Comparison of ENCODE assay signal across 8 cellular contexts in genomic region chr15:84598250-84598649, GRCh38. TPM values are rescaled to one million over a fixed set of nuclear protein-coding genes. Genes with fewer than 3 reads are reported as not detected.
DNase-seq lines count a peak whose midpoint lies in the region; ATAC-seq, FAIRE-seq and TF ChIP-seq lines count a peak whose summit lies in the region.

No MANE protein-coding gene starts in this region.

- H3K4me1 ChIP-seq in DOHH2 (ENCODE audit: control insufficient read depth, low read length) (peaks cover 40% of the 10 kb centered on the region), small intestine (ENCODE audit: control insufficient read depth in 2 of 2, insufficient read depth in 1 of 2, low read depth in 1 of 2, low read length in 1 of 2) (no peaks in the 10 kb centered on the region), hepatocyte (ENCODE audit: insufficient read depth) (peaks cover 10% of the 10 kb centered on the region)

- peak; percentile 41 for ATAC-seq in GM21367 (IDR thresholded peaks at IDR 0.05; ENCODE audit: unreplicated experiment)

- H3K9me2 ChIP-seq in DOHH2 (replicated peaks; ENCODE audit: control insufficient read depth, low read length) (no peaks in the 10 kb centered on the region), hepatocyte (replicated peaks; ENCODE audit: insufficient read depth) (no peaks in the 10 kb centered on the region)

- peak; percentile 29 for TF ChIP-seq CTCF in DOHH2 (IDR thresholded peaks at IDR 0.05; ENCODE audit: low read depth, low read length, poor library complexity, severe bottlenecking)
- TF ChIP-seq CTCF in hepatocyte (IDR thresholded peaks at IDR 0.05; ENCODE audit: poor library complexity) = no peak

- peak overlapping the region; percentile 84 for H3K4me2 ChIP-seq in DOHH2 (ENCODE audit: low read length)
- H3K4me2 ChIP-seq in hepatocyte = no peak overlapping the region

- no peaks in the 10 kb centered on the region for H3K9me3 ChIP-seq in DOHH2 (ENCODE audit: control insufficient read depth, insufficient read depth, low read length)
- no peaks in the 10 kb centered on the region for H3K9me3 ChIP-seq in small intestine (ENCODE audit: control insufficient read depth, low read depth)
- no peaks in the 10 kb centered on the region for H3K9me3 ChIP-seq in hepatocyte (ENCODE audit: low read depth)

- H3K4me3 ChIP-seq in DOHH2 (ENCODE audit: low read length) (peak overlapping the region; percentile 60), small intestine (ENCODE audit: low read depth in 1 of 2, low read length in 2 of 2) (no peak overlapping the region), hepatocyte (no peak overlapping the region)

- no peak for FAIRE-seq in small intestine (lab: Jason Lieb, UNC)

- DNase-seq in Kasumi-1 (lab: John Stamatoyannopoulos, UW) (peak; percentile 99 to 100), amniotic epithelial cell (ENCODE audit: low read depth) (peak; percentile 25), small intestine (peak; percentile 56), hepatocyte (ENCODE audit: low spot score) (no peak), mesenteric fat pad (ENCODE audit: low spot score) (no peak)
- no peak for DNase-seq in stimulated activated CD4-positive, alpha-beta T cell treated with anti-CD3 and anti-CD28 coated beads, Interleukin-1b, Interleukin-23, amount 100 ng/mL, for 48 hours

- 0 out of 2 replicates have a peak, but pooled peaks cover 2% of the 10 kb centered on the region for H3F3A ChIP-seq in DOHH2 (ENCODE audit: control insufficient read depth, insufficient read depth)

- H3K27ac ChIP-seq in DOHH2 (ENCODE audit: low read depth, low read length) = peak overlapping the region; percentile 66
- H3K27ac ChIP-seq in small intestine (ENCODE audit: low read depth in 1 of 2, low read length in 1 of 2) = peak overlapping the region; percentile 36 to 79
- no peak overlapping the region for H3K27ac ChIP-seq in hepatocyte

- H2AFZ ChIP-seq in hepatocyte = no peak overlapping the region

- H4K20me1 ChIP-seq in DOHH2 (ENCODE audit: control insufficient read depth, insufficient read depth, low read depth, low read length) (no peaks in the 10 kb centered on the region), hepatocyte (ENCODE audit: insufficient read depth, poor library complexity, severe bottlenecking) (no peaks in the 10 kb centered on the region)

- WGBS in small intestine, 3 donors = 66 to 82% (median 71%) methylated on average over 2 of the region's 2 CpGs
- WGBS in hepatocyte (ENCODE audit: low lambda C conversion rate, missing lambda C conversion rate) = 87% methylated on average over 2 of the region's 2 CpGs

- no peaks in the 10 kb centered on the region for H3K36me3 ChIP-seq in DOHH2 (ENCODE audit: control insufficient read depth, low read length)
- no peaks in the 10 kb centered on the region for H3K36me3 ChIP-seq in small intestine (ENCODE audit: control insufficient read depth in 2 of 2, insufficient read depth in 2 of 2, low read length in 2 of 2)
- no peaks in the 10 kb centered on the region for H3K36me3 ChIP-seq in hepatocyte (replicated peaks; ENCODE audit: insufficient read depth, low read depth)

- H3K79me2 ChIP-seq in DOHH2 (ENCODE audit: control insufficient read depth, low read length) = peaks cover 6% of the 10 kb centered on the region; the same call in 1 of the 2 replicates
- peaks cover 21% of the 10 kb centered on the region for H3K79me2 ChIP-seq in hepatocyte

- H3K27me3 ChIP-seq in DOHH2 (ENCODE audit: control insufficient read depth, low read length) (peaks cover 4% of the 10 kb centered on the region; the same call in 1 of the 2 replicates), small intestine (ENCODE audit: control insufficient read depth in 2 of 2, insufficient read depth in 2 of 2, low read length in 2 of 2) (no peaks in the 10 kb centered on the region), hepatocyte (no peaks in the 10 kb centered on the region)

RNA-seq across cellular contexts. Expression of gene ZSCAN2, which starts 2.6 kb away (rescaled TPM):
- 1 to 10 TPM; 3.2 to 5.6 (median 3.4) TPM for polyA plus RNA-seq in small intestine
- total RNA-seq in hepatocyte = 14.9 and 21.8 TPM in 2 replicates
- 11.2 and 13.4 TPM in 2 replicates for polyA plus RNA-seq in hepatocyte
- 7.9 TPM for total RNA-seq in mesenteric fat pad

RNA-seq across cellular contexts. Expression of gene WDR73, which starts 55.8 kb away (rescaled TPM):
- polyA plus RNA-seq in small intestine (10 to 100 TPM in 1 of 3 donors, 1 to 10 TPM in 2; 6.3 to 13.8 (median 7.6) TPM), hepatocyte (28.3 and 31.4 TPM in 2 replicates)
- total RNA-seq in hepatocyte (19.9 and 30.3 TPM in 2 replicates), mesenteric fat pad (20.3 TPM)

RNA-seq across cellular contexts. Expression of gene NMB, which starts 59.7 kb away (rescaled TPM):
- polyA plus RNA-seq in small intestine (1 to 10 TPM; 1.8 to 7.7 (median 2.2) TPM), hepatocyte (15.4 and 15.5 TPM in 2 replicates)
- total RNA-seq in hepatocyte (3.8 and 12.8 TPM in 2 replicates), mesenteric fat pad (67.0 TPM)

Comparison
In these comparisons a context has a peak if more than half of its experiments do, and no peak if none do; other contexts are left out.
1. DNase-seq: peak in Kasumi-1 (2 of 2), amniotic epithelial cell (single experiment) and small intestine (single experiment); none in hepatocyte (single experiment), mesenteric fat pad (single experiment) and stimulated activated CD4-positive, alpha-beta T cell treated with anti-CD3 and anti-CD28 coated beads, Interleukin-1b, Interleukin-23, amount 100 ng/mL, for 48 hours (single experiment).